ENCODE assay signal across 8 cellular contexts in genomic region chrX:40580537-40581332, GRCh38. TPM values are rescaled to one million over a fixed set of nuclear protein-coding genes. Genes with fewer than 3 reads are reported as not detected.
DNase-seq lines count a peak whose midpoint lies in the region; ATAC-seq and TF ChIP-seq lines count a peak whose summit lies in the region.

A gene with protein sequence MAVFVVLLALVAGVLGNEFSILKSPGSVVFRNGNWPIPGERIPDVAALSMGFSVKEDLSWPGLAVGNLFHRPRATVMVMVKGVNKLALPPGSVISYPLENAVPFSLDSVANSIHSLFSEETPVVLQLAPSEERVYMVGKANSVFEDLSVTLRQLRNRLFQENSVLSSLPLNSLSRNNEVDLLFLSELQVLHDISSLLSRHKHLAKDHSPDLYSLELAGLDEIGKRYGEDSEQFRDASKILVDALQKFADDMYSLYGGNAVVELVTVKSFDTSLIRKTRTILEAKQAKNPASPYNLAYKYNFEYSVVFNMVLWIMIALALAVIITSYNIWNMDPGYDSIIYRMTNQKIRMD (plus strand): TSS chrX:40580970. CDS start chrX:40581066, 96 bp downstream.

- no peaks in the 10 kb centered on the region for H3K9me3 Mint-ChIP-seq in effector memory CD8-positive, alpha-beta T cell

- no peak for TF ChIP-seq CTCF in GM20000 (IDR thresholded peaks at IDR 0.05; ENCODE audit: extremely low read depth, missing control alignments)

- peak within 1 kb of the TSS; percentile 98 to 99 for H3K27ac Mint-ChIP-seq in effector memory CD8-positive, alpha-beta T cell

- H3K4me1 Mint-ChIP-seq in effector memory CD8-positive, alpha-beta T cell (ENCODE audit: low read depth in 2 of 2) = peaks cover 18 to 30% of the 10 kb centered on the region in 2 donors

- peak; percentile 90 for ATAC-seq in effector memory CD8-positive, alpha-beta T cell (replicated peaks)

- no peaks in the 10 kb centered on the region for H3K27me3 Mint-ChIP-seq in effector memory CD8-positive, alpha-beta T cell

- H3K4me3 Mint-ChIP-seq in effector memory CD8-positive, alpha-beta T cell = peak within 1 kb of the TSS; percentile 96 to 97

- DNase-seq in CMK (ENCODE audit: low read depth) = peak; percentile 86
- peak; percentile 89 for DNase-seq in GM20000 (ENCODE audit: low spot score)
- DNase-seq in HT-29 (ENCODE audit: low spot score) = peak; percentile 77
- DNase-seq in NOMO-1 (lab: John Stamatoyannopoulos, UW; ENCODE audit: unreplicated experiment in 2 of 2) = peak; percentile 86 to 91
- DNase-seq in activated CD8-positive, alpha-beta memory T cell treated with anti-CD3 and anti-CD28 coated beads for 4 hours (ENCODE audit: low read depth in 2 of 2) = peak; percentile 76 to 77
- DNase-seq in effector memory CD8-positive, alpha-beta T cell = peak; percentile 83 to 86 (median 86)
- peak; percentile 96 for DNase-seq in medulla oblongata (ENCODE audit: extremely low spot score)
- peak; percentile 76 for DNase-seq in stimulated activated CD8-positive, alpha-beta memory T cell treated with anti-CD3 and anti-CD28 coated beads, Interleukin-12 subunit alpha, Interleukin-12 subunit beta, amount 100 ng/mL, for 1 hour (ENCODE audit: low read depth)

- H3K36me3 Mint-ChIP-seq in effector memory CD8-positive, alpha-beta T cell (ENCODE audit: insufficient read depth) = peaks cover 3% of the 10 kb centered on the region

RNA-seq across cellular contexts. Expression of the gene that starts here (rescaled TPM):
- total RNA-seq in HT-29 (2014; rRNA removed; shearing (Covaris generic)) = 15.3 and 19.5 TPM in 2 replicates

Comparison
In these comparisons a context has a peak if more than half of its experiments do, and no peak if none do; other contexts are left out.
1. Peak in every context shown above with its lines: DNase-seq and ATAC-seq.